Comparison of ENCODE assay signal across 10 cellular contexts in genomic region chr12:57099062-57099714, GRCh38. TPM values are rescaled to one million over a fixed set of nuclear protein-coding genes. Genes with fewer than 3 reads are reported as not detected.
A peak's percentile ranks its signal among the peaks of the same experiment; 100 is the strongest.
DNase-seq lines count a peak whose midpoint lies in the region; ATAC-seq and TF ChIP-seq lines count a peak whose summit lies in the region.
"Had no signal": no experiment of that assay in that cellular context is flagged by ENCODE, and none has a peak within 500 bp of the region (broad histone marks: within the 10 kb centered on the region; RNA-seq: fewer than 3 reads in every experiment).

No MANE protein-coding gene starts in this region.

- no peaks in the 10 kb centered on the region for H3K27me3 ChIP-seq in osteoblast (ENCODE audit: insufficient read depth, low read length)

- H3K27ac ChIP-seq in osteoblast (ENCODE audit: low read depth, low read length), result peak overlapping the region; percentile 10

- H3K4me1 Mint-ChIP-seq in central memory CD8-positive, alpha-beta T cell, result peaks cover 26% of the 10 kb centered on the region

- peaks cover 9% of the 10 kb centered on the region for H4K20me1 ChIP-seq in osteoblast (ENCODE audit: insufficient read depth, low read length)

- H3K4me2 ChIP-seq in osteoblast (ENCODE audit: insufficient read depth, low read length), result no peak overlapping the region

- no peaks in the 10 kb centered on the region for H3K9me3 ChIP-seq in osteoblast (ENCODE audit: low read depth, low read length)

- no peaks in the 10 kb centered on the region for H3K27me3 Mint-ChIP-seq in central memory CD8-positive, alpha-beta T cell

- no peak for ATAC-seq in central memory CD8-positive, alpha-beta T cell (replicated peaks; ENCODE audit: extremely low read depth, poor library complexity, severe bottlenecking)
- no peak for ATAC-seq in GM18867 (IDR thresholded peaks at IDR 0.05; ENCODE audit: unreplicated experiment)

- no peak overlapping the region for H3K4me3 ChIP-seq in osteoblast (ENCODE audit: insufficient read depth, low read length)

- no peaks in the 10 kb centered on the region for H3K79me2 ChIP-seq in osteoblast (ENCODE audit: insufficient read depth, low read length)

- H3K4me1 ChIP-seq in osteoblast (ENCODE audit: insufficient read depth, low read length), result peaks cover 25% of the 10 kb centered on the region

- H3K27ac Mint-ChIP-seq in central memory CD8-positive, alpha-beta T cell (ENCODE audit: low read depth), result peak overlapping the region; percentile 78

- H3K4me3 Mint-ChIP-seq in central memory CD8-positive, alpha-beta T cell, result no peak overlapping the region

- no peak overlapping the region for H2AFZ ChIP-seq in osteoblast (ENCODE audit: low read length)

- peaks cover 69% of the 10 kb centered on the region for H3K36me3 ChIP-seq in osteoblast (ENCODE audit: insufficient read depth, low read length)

- DNase-seq in CD1c-positive myeloid dendritic cell (ENCODE audit: extremely low spot score) (peak; percentile 53), HT1080 (ENCODE audit: low read depth) (peak; percentile 34), osteoblast (ENCODE audit: insufficient read length, low spot score, missing footprints) (peak; percentile 70), SW 1271 (lab: John Stamatoyannopoulos, UW) (no peak), GDM1 (lab: John Stamatoyannopoulos, UW) (no peak)
- no peak for DNase-seq in central memory CD8-positive, alpha-beta T cell (ENCODE audit: low spot score in 2 of 2)
- DNase-seq: MV-4-11; NCI-H345; stimulated activated CD4-positive, alpha-beta T cell treated with anti-CD3 and anti-CD28 coated beads, Interleukin-4, amount 100 ng/mL, for 24 hours had no signal

- H3K9me3 Mint-ChIP-seq in central memory CD8-positive, alpha-beta T cell, result no peaks in the 10 kb centered on the region

- H3K36me3 Mint-ChIP-seq in central memory CD8-positive, alpha-beta T cell (ENCODE audit: insufficient read depth), result peaks cover 33% of the 10 kb centered on the region

- no peak for TF ChIP-seq CTCF in osteoblast (IDR thresholded peaks at IDR 0.05; ENCODE audit: extremely low read depth, low read depth, low read length)

RNA-seq across cellular contexts. Expression of gene NAB2, which starts 10.3 kb away (rescaled TPM):
- total RNA-seq in HT1080 (2014; rRNA removed; shearing (Covaris generic)), result 27.4 and 30.6 TPM in 2 replicates
- polyA plus RNA-seq in HT1080 (2015; cell fraction: cytosol; rRNA removed), result 18.1 and 20.1 TPM in 2 replicates
- 29.1 and 34.0 TPM in 2 replicates for polyA plus RNA-seq in HT1080 (2015; cell fraction: nucleus; rRNA removed)
- 53.6 and 70.9 TPM in 2 replicates for total RNA-seq in osteoblast

RNA-seq across cellular contexts. Expression of gene STAT6, which starts 12.0 kb away (rescaled TPM):
- total RNA-seq in HT1080 (2014; rRNA removed; shearing (Covaris generic)), result 107 and 118 TPM in 2 replicates
- polyA plus RNA-seq in HT1080 (2015; cell fraction: cytosol; rRNA removed), result 57.6 and 60.6 TPM in 2 replicates
- 192 and 225 TPM in 2 replicates for polyA plus RNA-seq in HT1080 (2015; cell fraction: nucleus; rRNA removed)
- total RNA-seq in osteoblast, result 149 and 167 TPM in 2 replicates

RNA-seq across cellular contexts. Expression of gene NEMP1, which starts 20.6 kb away (rescaled TPM):
- total RNA-seq in HT1080 (2014; rRNA removed; shearing (Covaris generic)), result 19.0 and 23.3 TPM in 2 replicates
- 18.8 and 21.2 TPM in 2 replicates for polyA plus RNA-seq in HT1080 (2015; cell fraction: cytosol; rRNA removed)
- polyA plus RNA-seq in HT1080 (2015; cell fraction: nucleus; rRNA removed), result 49.3 and 51.4 TPM in 2 replicates
- 6.5 and 7.7 TPM in 2 replicates for total RNA-seq in osteoblast

RNA-seq across cellular contexts. Expression of gene LRP1, which starts 29.1 kb away (rescaled TPM):
- 12.5 and 14.8 TPM in 2 replicates for total RNA-seq in HT1080 (2014; rRNA removed; shearing (Covaris generic))
- polyA plus RNA-seq in HT1080 (2015; cell fraction: cytosol; rRNA removed), result 8.4 and 10.0 TPM in 2 replicates
- 146 and 164 TPM in 2 replicates for polyA plus RNA-seq in HT1080 (2015; cell fraction: nucleus; rRNA removed)
- total RNA-seq in osteoblast, result 744 and 789 TPM in 2 replicates

RNA-seq across cellular contexts. Expression of gene LRP1-AS, which starts 48.2 kb away (rescaled TPM):
- total RNA-seq in HT1080 (2014; rRNA removed; shearing (Covaris generic)), result not detected in 2 replicates
- polyA plus RNA-seq in HT1080 (2015; cell fraction: cytosol; rRNA removed), result 0.41 TPM in 1 of 2 replicates, not detected in the other
- polyA plus RNA-seq in HT1080 (2015; cell fraction: nucleus; rRNA removed), result not detected in 2 replicates
- not detected in 2 replicates for total RNA-seq in osteoblast

Comparison
In these comparisons a context has a peak if more than half of its experiments do, and no peak if none do; other contexts are left out.
1. DNase-seq: peak in CD1c-positive myeloid dendritic cell (single experiment), HT1080 (single experiment) and osteoblast (single experiment); none in central memory CD8-positive, alpha-beta T cell (0 of 2), SW 1271 (0 of 2) and GDM1 (single experiment).